ENCODE assay signal across 8 cellular contexts in genomic region chr15:42137461-42138261, GRCh38. TPM values are rescaled to one million over a fixed set of nuclear protein-coding genes. Genes with fewer than 3 reads are reported as not detected.
A peak's percentile ranks its signal among the peaks of the same experiment; 100 is the strongest.
DNase-seq lines count a peak whose midpoint lies in the region; ATAC-seq and TF ChIP-seq lines count a peak whose summit lies in the region.

No MANE protein-coding gene starts in this region.

- H3K36me3 Mint-ChIP-seq in endothelial cell (ENCODE audit: low read depth, unreplicated experiment) = peaks cover 10% of the 10 kb centered on the region

- H3K4me1 Mint-ChIP-seq in endothelial cell (ENCODE audit: unreplicated experiment) = peaks cover 16% of the 10 kb centered on the region

- no peak overlapping the region for H3K4me3 Mint-ChIP-seq in endothelial cell (ENCODE audit: unreplicated experiment)

- H3K4me3 ChIP-seq in SJSA1 = no peak overlapping the region

- no peak overlapping the region for H3K27ac Mint-ChIP-seq in endothelial cell (ENCODE audit: unreplicated experiment)

- DNase-seq in NCI-H2029 (lab: John Stamatoyannopoulos, UW) = peak; percentile 8
- no peak for DNase-seq in NCI-H2029 treated with DMSO at 0.1 percent for 48 hours (lab: John Stamatoyannopoulos, UW)
- DNase-seq in HT1080 (ENCODE audit: low read depth) = peak; percentile 47
- DNase-seq in SJSA1 (ENCODE audit: low read depth in 1 of 2, low spot score in 2 of 2) = peak; percentile 42 to 48
- peak; percentile 40 for DNase-seq in endothelial cell (ENCODE audit: low spot score)
- DNase-seq in mesenteric fat pad (ENCODE audit: low spot score) = peak; percentile 85
- DNase-seq in activated gamma-delta T cell treated with Interleukin-2 at 50 U/mL for 16 hours = no peak

- H3K36me3 ChIP-seq in SJSA1 = no peaks in the 10 kb centered on the region

- no peaks in the 10 kb centered on the region for H3K4me1 ChIP-seq in SJSA1 (replicated peaks)

- no peaks in the 10 kb centered on the region for H3K9me3 Mint-ChIP-seq in endothelial cell (ENCODE audit: unreplicated experiment)

- H3K9me3 ChIP-seq in SJSA1 (replicated peaks) = no peaks in the 10 kb centered on the region

- peak; percentile 72 for TF ChIP-seq CTCF in endothelial cell (IDR thresholded peaks at IDR 0.05; ENCODE audit: unreplicated experiment)

- ATAC-seq in HG03139 (IDR thresholded peaks at IDR 0.05; ENCODE audit: unreplicated experiment) = no peak

- H3K27ac ChIP-seq in SJSA1 = no peak overlapping the region

- peaks cover 7% of the 10 kb centered on the region for H3K27me3 Mint-ChIP-seq in endothelial cell (ENCODE audit: unreplicated experiment)

- H3K27me3 ChIP-seq in SJSA1 (replicated peaks) = 0 out of 2 replicates have a peak, but pooled peaks cover 3% of the 10 kb centered on the region

RNA-seq across cellular contexts. Expression of gene PLA2G4F, which starts 18.8 kb away (rescaled TPM):
- total RNA-seq in HT1080 (2014; rRNA removed; shearing (Covaris generic)) = not detected in 2 replicates
- not detected in 2 replicates for polyA plus RNA-seq in HT1080 (2015; cell fraction: cytosol; rRNA removed)
- not detected in 2 replicates for polyA plus RNA-seq in HT1080 (2015; cell fraction: nucleus; rRNA removed)
- not detected in 2 replicates for total RNA-seq in SJSA1 (2014; rRNA removed; shearing (Covaris generic))
- not detected for total RNA-seq in endothelial cell (ENCODE audit: unreplicated experiment)
- total RNA-seq in mesenteric fat pad = not detected

RNA-seq across cellular contexts. Expression of gene PLA2G4D, which starts 43.3 kb away (rescaled TPM):
- not detected in 2 replicates for total RNA-seq in HT1080 (2014; rRNA removed; shearing (Covaris generic))
- polyA plus RNA-seq in HT1080 (2015; cell fraction: cytosol; rRNA removed) = not detected in 2 replicates
- polyA plus RNA-seq in HT1080 (2015; cell fraction: nucleus; rRNA removed) = not detected in 2 replicates
- total RNA-seq in SJSA1 (2014; rRNA removed; shearing (Covaris generic)) = not detected in 2 replicates
- total RNA-seq in endothelial cell (ENCODE audit: unreplicated experiment) = not detected
- not detected for total RNA-seq in mesenteric fat pad

Comparison
In these comparisons a context has a peak if more than half of its experiments do, and no peak if none do; other contexts are left out.
1. DNase-seq: peak in NCI-H2029 (single experiment), HT1080 (single experiment), SJSA1 (2 of 2), endothelial cell (single experiment) and mesenteric fat pad (single experiment); none in NCI-H2029 treated with DMSO at 0.1 percent for 48 hours (single experiment) and activated gamma-delta T cell treated with Interleukin-2 at 50 U/mL for 16 hours (single experiment).